1 cellular context compared by ENCODE assay signal in the genomic region with DNA sequence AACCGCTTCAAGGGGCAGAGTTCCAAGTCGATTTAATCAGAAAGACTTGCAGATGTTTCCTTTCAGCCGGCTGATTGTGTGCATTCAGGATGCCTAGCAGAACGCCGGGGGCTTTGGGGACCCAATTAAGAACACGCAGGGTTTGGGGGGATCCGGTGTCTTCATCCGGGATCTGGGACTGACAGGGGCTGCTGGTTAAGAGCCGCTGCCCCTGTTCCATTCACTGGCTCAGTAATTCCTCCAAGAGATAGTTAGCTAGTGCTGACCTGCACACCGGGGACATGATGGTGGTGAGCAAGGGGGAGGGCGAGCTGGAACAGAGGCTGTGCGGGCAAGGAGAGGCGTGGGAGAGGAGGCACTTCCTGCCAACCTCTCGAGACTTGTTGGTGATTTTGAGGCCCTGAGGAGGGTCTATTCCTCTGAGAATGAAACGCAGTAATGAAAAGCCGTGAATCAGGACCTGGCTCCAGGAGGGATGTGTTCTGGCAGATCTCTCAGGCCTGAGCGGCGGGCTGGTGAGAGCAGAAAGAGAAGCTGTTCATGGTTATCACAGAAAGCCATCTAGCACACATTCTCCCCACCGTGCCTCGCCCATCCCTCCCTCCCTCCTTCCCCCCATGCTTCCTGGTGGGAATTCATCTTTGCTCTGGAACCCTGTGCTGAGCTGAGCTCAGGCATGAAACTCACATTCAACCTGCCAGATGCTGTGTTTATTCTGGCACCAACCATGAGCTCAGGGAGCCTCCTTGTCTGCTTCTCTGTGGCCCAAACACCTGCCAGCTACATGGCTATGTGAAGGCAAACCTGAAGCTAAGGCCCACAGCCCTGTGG.
TF ChIP-seq lines count a peak whose summit lies in the region.

No MANE protein-coding gene starts in this region.

TF ChIP-seq in GM23338, 12 proteins besides CTCF, POLR2A, EP300 and RAD21 (continued from another document):
- no peak for TF ChIP-seq ZNF462 (CRISPR knock-in tag; IDR thresholded peaks at IDR 0.05)
